ENCODE assay signal across 9 cellular contexts in genomic region chr17:6555331-6556120, GRCh38. TPM values are rescaled to one million over a fixed set of nuclear protein-coding genes. Genes with fewer than 3 reads are reported as not detected.
A peak's percentile ranks its signal among the peaks of the same experiment; 100 is the strongest.
DNase-seq lines count a peak whose midpoint lies in the region; ATAC-seq and TF ChIP-seq lines count a peak whose summit lies in the region.
"Had no signal": no experiment of that assay in that cellular context is flagged by ENCODE, and none has a peak within 500 bp of the region (broad histone marks: within the 10 kb centered on the region; RNA-seq: fewer than 3 reads in every experiment).

No MANE protein-coding gene starts in this region.

- DNase-seq in T-helper 1 cell (no peak), left ventricle myocardium inferior (no peak), psoas muscle (no peak), NCI-H2081 (lab: John Stamatoyannopoulos, UW) (no peak)
- peak; percentile 20 to 41 for DNase-seq in activated T-cell treated with anti-CD3 and anti-CD28 coated beads, Interleukin-2, amount 50 U/mL, for 72 hours
- DNase-seq: DND-41 had no signal

- H3K36me3 ChIP-seq in left ventricle myocardium inferior (no peaks in the 10 kb centered on the region), psoas muscle (ENCODE audit: insufficient read depth in 1 of 2, low read depth in 1 of 2) (no peaks in the 10 kb centered on the region)

- H3K9me3 Mint-ChIP-seq in T-helper 1 cell treated with Interleukin-12 subunit alpha and Interleukin-12 subunit beta and Interleukin-4 antibody, amounts not matched to agents 30 μg/mL and 1 μg/mL, for 36 hours = no peaks in the 10 kb centered on the region
- no peaks in the 10 kb centered on the region for H3K9me3 Mint-ChIP-seq in activated T-cell treated with anti-CD3 and anti-CD28 coated beads, Interleukin-2, amount 50 U/mL, for 72 hours

- H3K4me3 Mint-ChIP-seq in T-helper 1 cell treated with Interleukin-12 subunit alpha and Interleukin-12 subunit beta and Interleukin-4 antibody, amounts not matched to agents 30 μg/mL and 1 μg/mL, for 36 hours = peak overlapping the region; percentile 10
- peak overlapping the region; percentile 78 to 80 for H3K4me3 Mint-ChIP-seq in activated T-cell treated with anti-CD3 and anti-CD28 coated beads, Interleukin-2, amount 50 U/mL, for 72 hours

- intact Hi-C loops in left ventricle myocardium inferior (cut with micrococcal nuclease) (no loop called here), psoas muscle (cut with DNase I) (no loop called here)

- peaks cover 64% of the 10 kb centered on the region for H3K27me3 Mint-ChIP-seq in T-helper 1 cell treated with Interleukin-12 subunit alpha and Interleukin-12 subunit beta and Interleukin-4 antibody, amounts not matched to agents 30 μg/mL and 1 μg/mL, for 36 hours (ENCODE audit: low read depth)
- peaks cover 46% of the 10 kb centered on the region for H3K27me3 Mint-ChIP-seq in activated T-cell treated with anti-CD3 and anti-CD28 coated beads, Interleukin-2, amount 50 U/mL, for 72 hours (ENCODE audit: low read depth)

- 1 to 2% (median 2%) methylated on average over 43 to 56 of the region's 56 CpGs for WGBS in psoas muscle, 3 donors

- peak overlapping the region; percentile 67 for H3K4me3 ChIP-seq in left ventricle myocardium inferior
- peak overlapping the region; percentile 66 for H3K4me3 ChIP-seq in psoas muscle

- peak; percentile 85 for ATAC-seq in activated T-cell treated with anti-CD3 and anti-CD28 coated beads, Interleukin-2, amount 50 U/mL, for 72 hours (replicated peaks in 1 of 2)
- ATAC-seq in psoas muscle = peak; percentile 42 to 71 (median 52)
- no peak for ATAC-seq in HG03354 (IDR thresholded peaks at IDR 0.05; ENCODE audit: poor library complexity, severe bottlenecking, unreplicated experiment)
- no peak for ATAC-seq in HG02973 (IDR thresholded peaks at IDR 0.05; ENCODE audit: unreplicated experiment)

- H3K4me1 ChIP-seq in left ventricle myocardium inferior (peaks cover 19% of the 10 kb centered on the region), psoas muscle (no peaks in the 10 kb centered on the region)

- TF ChIP-seq CTCF in left ventricle myocardium inferior (IDR thresholded peaks at IDR 0.05; ENCODE audit: borderline replicate concordance) (no peak), psoas muscle (IDR thresholded peaks at IDR 0.05) (no peak)

- H3K27me3 ChIP-seq in left ventricle myocardium inferior (ENCODE audit: low read depth) (peaks cover 52% of the 10 kb centered on the region), psoas muscle (ENCODE audit: insufficient read depth in 3 of 3, low read length in 2 of 3) (peaks cover 0 to 59% (median 9%) of the 10 kb centered on the region in 3 donors)

- no peak overlapping the region for H3K27ac ChIP-seq in left ventricle myocardium inferior (replicated peaks)
- H3K27ac ChIP-seq in psoas muscle = no peak overlapping the region

- H3K9me3 ChIP-seq in left ventricle myocardium inferior (replicated peaks) (no peaks in the 10 kb centered on the region), psoas muscle (no peaks in the 10 kb centered on the region)

- peaks cover 2% of the 10 kb centered on the region for H3K4me1 Mint-ChIP-seq in T-helper 1 cell treated with Interleukin-12 subunit alpha and Interleukin-12 subunit beta and Interleukin-4 antibody, amounts not matched to agents 30 μg/mL and 1 μg/mL, for 36 hours (ENCODE audit: low read depth)
- H3K4me1 Mint-ChIP-seq in activated T-cell treated with anti-CD3 and anti-CD28 coated beads, Interleukin-2, amount 50 U/mL, for 72 hours (ENCODE audit: low read depth) = peaks cover 9% of the 10 kb centered on the region

- H3K36me3 Mint-ChIP-seq in T-helper 1 cell treated with Interleukin-12 subunit alpha and Interleukin-12 subunit beta and Interleukin-4 antibody, amounts not matched to agents 30 μg/mL and 1 μg/mL, for 36 hours (ENCODE audit: low read depth) = no peaks in the 10 kb centered on the region
- no peaks in the 10 kb centered on the region for H3K36me3 Mint-ChIP-seq in activated T-cell treated with anti-CD3 and anti-CD28 coated beads, Interleukin-2, amount 50 U/mL, for 72 hours (ENCODE audit: insufficient read depth in 2 of 2)

- no peak overlapping the region for H3K27ac Mint-ChIP-seq in T-helper 1 cell treated with Interleukin-12 subunit alpha and Interleukin-12 subunit beta and Interleukin-4 antibody, amounts not matched to agents 30 μg/mL and 1 μg/mL, for 36 hours
- H3K27ac Mint-ChIP-seq in activated T-cell treated with anti-CD3 and anti-CD28 coated beads, Interleukin-2, amount 50 U/mL, for 72 hours = no peak overlapping the region

RNA-seq across cellular contexts. Expression of gene PITPNM3, which starts 0.8 kb away (rescaled TPM):
- total RNA-seq in activated T-cell treated with anti-CD3 and anti-CD28 coated beads, Interleukin-2, amount 50 U/mL, for 72 hours = under 1 TPM; 0.70 to 0.81 TPM
- total RNA-seq in left ventricle myocardium inferior = 0.36 TPM
- under 1 TPM; 0.32 to 0.65 (median 0.53) TPM for total RNA-seq in psoas muscle
- under 1 TPM; 0.08 to 0.31 (median 0.27) TPM for polyA plus RNA-seq in psoas muscle

Comparison
In these comparisons a context has a peak if more than half of its experiments do, and no peak if none do; other contexts are left out.
1. DNase-seq: peak in activated T-cell treated with anti-CD3 and anti-CD28 coated beads, Interleukin-2, amount 50 U/mL, for 72 hours (2 of 2); none in T-helper 1 cell (0 of 5), left ventricle myocardium inferior (single experiment), psoas muscle (0 of 2) and NCI-H2081 (0 of 2).
2. ATAC-seq: peak in activated T-cell treated with anti-CD3 and anti-CD28 coated beads, Interleukin-2, amount 50 U/mL, for 72 hours (2 of 2) and psoas muscle (4 of 4); none in HG03354 (single experiment) and HG02973 (single experiment).